Comparison of ENCODE assay signal across 1 cellular context in genomic region chr3:45365060-45365459, GRCh38.
TF ChIP-seq lines count a peak whose summit lies in the region.

No MANE protein-coding gene starts in this region.

TF ChIP-seq in IMR-90, 13 proteins besides CTCF, POLR2A, EP300 and RAD21 (continued from another document):
- TF ChIP-seq CHD1 (IDR thresholded peaks at IDR 0.05; ENCODE audit: low read depth, low read length) (no peak), ELK1 (IDR thresholded peaks at IDR 0.05; ENCODE audit: borderline replicate concordance, low read depth, low read length) (no peak), MAZ (IDR thresholded peaks at IDR 0.05; ENCODE audit: borderline replicate concordance, low read depth, low read length) (no peak)
